Comparison of ENCODE assay signal across 16 cellular contexts in genomic region chr16:76882105-76882504, GRCh38.
A peak's percentile ranks its signal among the peaks of the same experiment; 100 is the strongest.
DNase-seq lines count a peak whose midpoint lies in the region; ATAC-seq and TF ChIP-seq lines count a peak whose summit lies in the region.
"Had no signal": no experiment of that assay in that cellular context is flagged by ENCODE, and none has a peak within 500 bp of the region (broad histone marks: within the 10 kb centered on the region; RNA-seq: fewer than 3 reads in every experiment).

No MANE protein-coding gene starts in this region.

- no peak overlapping the region for H3K4me3 ChIP-seq in SK-N-SH (ENCODE audit: low read depth in 2 of 2, low read length in 1 of 2)
- no peak overlapping the region for H3K4me3 ChIP-seq in RWPE2 (ENCODE audit: severe bottlenecking)

- H2AFZ ChIP-seq in SK-N-SH (ENCODE audit: low read depth), result no peak overlapping the region

- POLR2A ChIA-PET in SK-N-SH (lab: Yijun Ruan, JAX), result no interaction called here

- H3K9me3 ChIP-seq in SK-N-SH (no peaks in the 10 kb centered on the region), RWPE2 (ENCODE audit: severe bottlenecking) (no peaks in the 10 kb centered on the region)

- 46% methylated on average over 2 of the region's 2 CpGs for WGBS in SK-N-SH (ENCODE audit: low lambda C conversion rate)

- no peaks in the 10 kb centered on the region for H3K4me1 ChIP-seq in SK-N-SH (ENCODE audit: control insufficient read depth in 1 of 2, insufficient read depth in 2 of 2, low read depth in 1 of 2, low read length in 1 of 2)
- no peaks in the 10 kb centered on the region for H3K4me1 ChIP-seq in RWPE2 (ENCODE audit: insufficient read depth, poor library complexity, severe bottlenecking)

- CTCF ChIA-PET in SK-N-SH (lab: Yijun Ruan, JAX), result interaction anchor here (1.3 to 1.6 kb wide), 2 partner anchors 11 to 604 kb away, joined by 3 to 4 read pairs; no protein-coding TSS in a partner anchor

- peak; percentile 46 for TF ChIP-seq RAD21 in SK-N-SH (IDR thresholded peaks at IDR 0.05; ENCODE audit: low read length)

- H3K36me3 ChIP-seq in SK-N-SH (replicated peaks in 1 of 2; ENCODE audit: control insufficient read depth in 1 of 2, insufficient read depth in 2 of 2, low read length in 1 of 2), result no peaks in the 10 kb centered on the region
- H3K36me3 ChIP-seq in RWPE2 (ENCODE audit: low read depth), result no peaks in the 10 kb centered on the region

- no peak for DNase-seq in SK-N-SH
- peak; percentile 9 for DNase-seq in NCI-H748 treated with DMSO at 0.1 percent for 48 hours (lab: John Stamatoyannopoulos, UW)
- no peak for DNase-seq in RWPE2 (ENCODE audit: low spot score)
- DNase-seq in kidney tubule cell (ENCODE audit: low spot score), result peak; percentile 7
- DNase-seq in SIG-M5 (lab: John Stamatoyannopoulos, UW), result no peak
- DNase-seq in DMS79 treated with DMSO at 0.1 percent for 48 hours (lab: John Stamatoyannopoulos, UW), result no peak
- DNase-seq: DND-41, GDM1, H9, NCI-H1436 treated with DMSO at 0.1 percent for 48 hours, NCI-H2107, NCI-H345, NCI-H774, T-helper 17 cell had no signal

- no peak for TF ChIP-seq CTCF in SK-N-SH (IDR thresholded peaks at IDR 0.05)
- TF ChIP-seq CTCF in RWPE2 (IDR thresholded peaks at IDR 0.05; ENCODE audit: poor library complexity, severe bottlenecking), result peak; percentile 60

- no peak for TF ChIP-seq EP300 in SK-N-SH (IDR thresholded peaks at IDR 0.05; ENCODE audit: borderline replicate concordance in 1 of 2, low read depth in 1 of 2, low read length in 1 of 2)

- H4K20me1 ChIP-seq in SK-N-SH (ENCODE audit: insufficient read depth), result no peaks in the 10 kb centered on the region

- no peaks in the 10 kb centered on the region for H3F3A ChIP-seq in SK-N-SH (replicated peaks; ENCODE audit: insufficient read depth)

- no peak overlapping the region for H3K9ac ChIP-seq in SK-N-SH

- no peak for ATAC-seq in SK-N-SH treated with all-trans-retinoic acid at 6 μM for 48 hours
- ATAC-seq in RWPE2 (ENCODE audit: low read depth), result peak; percentile 81; the same call in 2 of the 3 replicates
- ATAC-seq in GM18909 (IDR thresholded peaks at IDR 0.05; ENCODE audit: poor library complexity, unreplicated experiment), result no peak
- ATAC-seq: T-helper 17 cell had no signal

- no peaks in the 10 kb centered on the region for H3K9me2 ChIP-seq in SK-N-SH

- no peak overlapping the region for H3K4me2 ChIP-seq in SK-N-SH

- H3K27me3 ChIP-seq in SK-N-SH (ENCODE audit: insufficient read depth) (no peaks in the 10 kb centered on the region), RWPE2 (ENCODE audit: insufficient read depth, poor library complexity, severe bottlenecking) (no peaks in the 10 kb centered on the region)

- H3K27ac ChIP-seq in SK-N-SH (ENCODE audit: low read depth in 2 of 2, low read length in 1 of 2), result no peak overlapping the region
- H3K27ac ChIP-seq in RWPE2 (ENCODE audit: poor library complexity, severe bottlenecking), result no peak overlapping the region

- no peaks in the 10 kb centered on the region for H3K79me2 ChIP-seq in SK-N-SH (ENCODE audit: insufficient read depth)

TF ChIP-seq in SK-N-SH, 30 proteins besides CTCF, POLR2A, EP300 and RAD21:
- TF ChIP-seq PBX3 (IDR thresholded peaks at IDR 0.05) (no peak), SMC3 (IDR thresholded peaks at IDR 0.05; ENCODE audit: low read depth, low read length) (no peak), ELF1 (IDR thresholded peaks at IDR 0.05) (no peak), FOXM1 (IDR thresholded peaks at IDR 0.05; ENCODE audit: low read depth) (no peak), MAX (IDR thresholded peaks at IDR 0.05; ENCODE audit: low read depth) (no peak), FOXJ3 (CRISPR knock-in tag; IDR thresholded peaks at IDR 0.05) (no peak), SIN3A (IDR thresholded peaks at IDR 0.05; ENCODE audit: borderline replicate concordance, low read depth, low read length) (no peak), FOSL2 (IDR thresholded peaks at IDR 0.05; ENCODE audit: borderline replicate concordance, low read depth) (no peak), YY1 (IDR thresholded peaks at IDR 0.05; ENCODE audit: low read depth) (no peak), RCOR1 (IDR thresholded peaks at IDR 0.05; ENCODE audit: low read length) (no peak), JUND (IDR thresholded peaks at IDR 0.05) (no peak)

TF ChIP-seq in SK-N-SH treated with all-trans-retinoic acid at 6 μM for 48 hours, 23 proteins besides CTCF, POLR2A, EP300 and RAD21:
- TF ChIP-seq SNAI2 (CRISPR knock-in tag; IDR thresholded peaks at IDR 0.05) (no peak), BACH2 (CRISPR knock-in tag; IDR thresholded peaks at IDR 0.05; ENCODE audit: borderline replicate concordance) (no peak), OSR1 (CRISPR knock-in tag; IDR thresholded peaks at IDR 0.05) (no peak), ZNF565 (CRISPR knock-in tag; conservative IDR thresholded peaks at IDR 0.05; ENCODE audit: low read depth) (no peak), ZNF70 (CRISPR knock-in tag; IDR thresholded peaks at IDR 0.05) (no peak), ISL1 (CRISPR knock-in tag; IDR thresholded peaks at IDR 0.05) (no peak), ZC3H10 (CRISPR knock-in tag; IDR thresholded peaks at IDR 0.05) (no peak), CSDC2 (CRISPR knock-in tag; IDR thresholded peaks at IDR 0.05) (no peak), CSRNP3 (CRISPR knock-in tag; IDR thresholded peaks at IDR 0.05) (no peak), GLIS3 (CRISPR knock-in tag; IDR thresholded peaks at IDR 0.05) (no peak)

Comparison
In these comparisons a context has a peak if more than half of its experiments do, and no peak if none do; other contexts are left out.
1. DNase-seq: peak in NCI-H748 treated with DMSO at 0.1 percent for 48 hours (single experiment) and kidney tubule cell (single experiment); none in SK-N-SH (single experiment), RWPE2 (single experiment), SIG-M5 (single experiment) and DMS79 treated with DMSO at 0.1 percent for 48 hours (single experiment).